ENCODE assay signal across 1 cellular context in genomic region chr19:3573858-3574637, GRCh38.
TF ChIP-seq lines count a peak whose summit lies in the region.

No MANE protein-coding gene starts in this region.

TF ChIP-seq in HepG2, 621 proteins besides CTCF, POLR2A, EP300 and RAD21 (continued from another document and continues in another):
- no peak for TF ChIP-seq TMF1 (CRISPR knock-in tag; IDR thresholded peaks at IDR 0.05; ENCODE audit: low read depth)
- TF ChIP-seq, protein P1, sequence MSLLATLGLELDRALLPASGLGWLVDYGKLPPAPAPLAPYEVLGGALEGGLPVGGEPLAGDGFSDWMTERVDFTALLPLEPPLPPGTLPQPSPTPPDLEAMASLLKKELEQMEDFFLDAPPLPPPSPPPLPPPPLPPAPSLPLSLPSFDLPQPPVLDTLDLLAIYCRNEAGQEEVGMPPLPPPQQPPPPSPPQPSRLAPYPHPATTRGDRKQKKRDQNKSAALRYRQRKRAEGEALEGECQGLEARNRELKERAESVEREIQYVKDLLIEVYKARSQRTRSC (CRISPR knock-in tag; IDR thresholded peaks at IDR 0.05; ENCODE audit: low read depth), result no peak
- no peak for TF ChIP-seq ZNF605 (CRISPR knock-in tag; IDR thresholded peaks at IDR 0.05)
- no peak for TF ChIP-seq SP140L (CRISPR knock-in tag; IDR thresholded peaks at IDR 0.05; ENCODE audit: borderline replicate concordance)
- TF ChIP-seq, protein P2, sequence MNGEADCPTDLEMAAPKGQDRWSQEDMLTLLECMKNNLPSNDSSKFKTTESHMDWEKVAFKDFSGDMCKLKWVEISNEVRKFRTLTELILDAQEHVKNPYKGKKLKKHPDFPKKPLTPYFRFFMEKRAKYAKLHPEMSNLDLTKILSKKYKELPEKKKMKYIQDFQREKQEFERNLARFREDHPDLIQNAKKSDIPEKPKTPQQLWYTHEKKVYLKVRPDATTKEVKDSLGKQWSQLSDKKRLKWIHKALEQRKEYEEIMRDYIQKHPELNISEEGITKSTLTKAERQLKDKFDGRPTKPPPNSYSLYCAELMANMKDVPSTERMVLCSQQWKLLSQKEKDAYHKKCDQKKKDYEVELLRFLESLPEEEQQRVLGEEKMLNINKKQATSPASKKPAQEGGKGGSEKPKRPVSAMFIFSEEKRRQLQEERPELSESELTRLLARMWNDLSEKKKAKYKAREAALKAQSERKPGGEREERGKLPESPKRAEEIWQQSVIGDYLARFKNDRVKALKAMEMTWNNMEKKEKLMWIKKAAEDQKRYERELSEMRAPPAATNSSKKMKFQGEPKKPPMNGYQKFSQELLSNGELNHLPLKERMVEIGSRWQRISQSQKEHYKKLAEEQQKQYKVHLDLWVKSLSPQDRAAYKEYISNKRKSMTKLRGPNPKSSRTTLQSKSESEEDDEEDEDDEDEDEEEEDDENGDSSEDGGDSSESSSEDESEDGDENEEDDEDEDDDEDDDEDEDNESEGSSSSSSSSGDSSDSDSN (CRISPR knock-in tag; IDR thresholded peaks at IDR 0.05), result no peak
- no peak for TF ChIP-seq ZNF382 (CRISPR knock-in tag; IDR thresholded peaks at IDR 0.05; ENCODE audit: borderline replicate concordance)
- TF ChIP-seq ZNF552 (CRISPR knock-in tag; IDR thresholded peaks at IDR 0.05; ENCODE audit: borderline replicate concordance), result no peak
- TF ChIP-seq ZNF230 (CRISPR knock-in tag; IDR thresholded peaks at IDR 0.05), result no peak
- no peak for TF ChIP-seq TSC22D2 (CRISPR knock-in tag; IDR thresholded peaks at IDR 0.05; ENCODE audit: borderline replicate concordance)
- no peak for TF ChIP-seq CSRNP1 (CRISPR knock-in tag; IDR thresholded peaks at IDR 0.05)
- no peak for TF ChIP-seq HBP1 (CRISPR knock-in tag; IDR thresholded peaks at IDR 0.05; ENCODE audit: low read depth)
- peak; percentile 82 for TF ChIP-seq SP1 (IDR thresholded peaks at IDR 0.05)
- TF ChIP-seq SP1 (CRISPR knock-in tag; IDR thresholded peaks at IDR 0.05), result peak; percentile 94
- no peak for TF ChIP-seq ZNF614 (CRISPR knock-in tag; IDR thresholded peaks at IDR 0.05; ENCODE audit: borderline replicate concordance)
- TF ChIP-seq ZNF550 (CRISPR knock-in tag; IDR thresholded peaks at IDR 0.05; ENCODE audit: borderline replicate concordance), result no peak
- TF ChIP-seq ZFP37 (CRISPR knock-in tag; IDR thresholded peaks at IDR 0.05; ENCODE audit: borderline replicate concordance), result no peak
- TF ChIP-seq, protein P3, sequence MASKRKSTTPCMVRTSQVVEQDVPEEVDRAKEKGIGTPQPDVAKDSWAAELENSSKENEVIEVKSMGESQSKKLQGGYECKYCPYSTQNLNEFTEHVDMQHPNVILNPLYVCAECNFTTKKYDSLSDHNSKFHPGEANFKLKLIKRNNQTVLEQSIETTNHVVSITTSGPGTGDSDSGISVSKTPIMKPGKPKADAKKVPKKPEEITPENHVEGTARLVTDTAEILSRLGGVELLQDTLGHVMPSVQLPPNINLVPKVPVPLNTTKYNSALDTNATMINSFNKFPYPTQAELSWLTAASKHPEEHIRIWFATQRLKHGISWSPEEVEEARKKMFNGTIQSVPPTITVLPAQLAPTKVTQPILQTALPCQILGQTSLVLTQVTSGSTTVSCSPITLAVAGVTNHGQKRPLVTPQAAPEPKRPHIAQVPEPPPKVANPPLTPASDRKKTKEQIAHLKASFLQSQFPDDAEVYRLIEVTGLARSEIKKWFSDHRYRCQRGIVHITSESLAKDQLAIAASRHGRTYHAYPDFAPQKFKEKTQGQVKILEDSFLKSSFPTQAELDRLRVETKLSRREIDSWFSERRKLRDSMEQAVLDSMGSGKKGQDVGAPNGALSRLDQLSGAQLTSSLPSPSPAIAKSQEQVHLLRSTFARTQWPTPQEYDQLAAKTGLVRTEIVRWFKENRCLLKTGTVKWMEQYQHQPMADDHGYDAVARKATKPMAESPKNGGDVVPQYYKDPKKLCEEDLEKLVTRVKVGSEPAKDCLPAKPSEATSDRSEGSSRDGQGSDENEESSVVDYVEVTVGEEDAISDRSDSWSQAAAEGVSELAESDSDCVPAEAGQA (IDR thresholded peaks at IDR 0.05; ENCODE audit: low read depth), result no peak
- TF ChIP-seq, protein P3 (CRISPR knock-in tag; IDR thresholded peaks at IDR 0.05; ENCODE audit: borderline replicate concordance), result no peak
- no peak for TF ChIP-seq EED (CRISPR knock-in tag; IDR thresholded peaks at IDR 0.05)
- TF ChIP-seq MAZ (IDR thresholded peaks at IDR 0.05; ENCODE audit: borderline replicate concordance, low read depth, low read length), result no peak
- TF ChIP-seq MAZ (CRISPR knock-in tag; IDR thresholded peaks at IDR 0.05; ENCODE audit: low read depth), result no peak
- TF ChIP-seq ZNF121 (CRISPR knock-in tag; IDR thresholded peaks at IDR 0.05), result no peak
- TF ChIP-seq EEA1 (CRISPR knock-in tag; IDR thresholded peaks at IDR 0.05; ENCODE audit: borderline replicate concordance), result no peak
- TF ChIP-seq, protein P4, sequence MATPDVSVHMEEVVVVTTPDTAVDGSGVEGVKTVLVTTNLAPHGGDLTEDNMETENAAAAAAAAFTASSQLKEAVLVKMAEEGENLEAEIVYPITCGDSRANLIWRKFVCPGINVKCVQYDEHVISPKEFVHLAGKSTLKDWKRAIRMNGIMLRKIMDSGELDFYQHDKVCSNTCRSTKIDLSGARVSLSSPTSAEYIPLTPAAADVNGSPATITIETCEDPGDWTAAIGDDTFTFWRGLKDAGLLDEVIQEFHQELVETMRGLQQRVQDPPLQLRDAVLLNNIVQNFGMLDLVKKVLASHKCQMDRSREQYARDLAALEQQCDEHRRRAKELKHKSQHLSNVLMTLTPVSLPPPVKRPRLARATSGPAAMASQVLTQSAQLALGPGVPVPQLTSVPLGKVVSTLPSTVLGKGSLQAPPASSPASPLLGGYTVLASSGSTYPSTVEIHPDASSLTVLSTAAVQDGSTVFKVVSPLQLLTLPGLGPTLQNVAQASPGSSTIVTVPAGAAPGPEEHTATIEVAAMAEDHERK (CRISPR knock-in tag; IDR thresholded peaks at IDR 0.05; ENCODE audit: low read depth), result no peak
- TF ChIP-seq, protein P5, sequence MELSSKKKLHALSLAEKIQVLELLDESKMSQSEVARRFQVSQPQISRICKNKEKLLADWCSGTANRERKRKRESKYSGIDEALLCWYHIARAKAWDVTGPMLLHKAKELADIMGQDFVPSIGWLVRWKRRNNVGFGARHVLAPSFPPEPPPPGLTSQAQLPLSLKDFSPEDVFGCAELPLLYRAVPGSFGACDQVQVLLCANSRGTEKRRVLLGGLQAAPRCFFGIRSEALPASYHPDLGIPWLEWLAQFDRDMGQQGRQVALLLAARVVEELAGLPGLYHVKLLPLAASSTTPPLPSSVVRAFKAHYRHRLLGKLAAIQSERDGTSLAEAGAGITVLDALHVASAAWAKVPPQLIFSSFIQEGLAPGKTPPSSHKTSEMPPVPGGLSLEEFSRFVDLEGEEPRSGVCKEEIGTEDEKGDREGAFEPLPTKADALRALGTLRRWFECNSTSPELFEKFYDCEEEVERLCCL (CRISPR knock-in tag; IDR thresholded peaks at IDR 0.05; ENCODE audit: borderline replicate concordance), result no peak
- no peak for TF ChIP-seq PRDM4 (CRISPR knock-in tag; IDR thresholded peaks at IDR 0.05; ENCODE audit: borderline replicate concordance)
- TF ChIP-seq TARDBP (CRISPR knock-in tag; IDR thresholded peaks at IDR 0.05), result no peak
- no peak for TF ChIP-seq ZSCAN31 (CRISPR knock-in tag; IDR thresholded peaks at IDR 0.05; ENCODE audit: low read depth)
- TF ChIP-seq ZFY (CRISPR knock-in tag; IDR thresholded peaks at IDR 0.05), result 0 out of 2 replicates have a peak, but pooled peaks have one; percentile 20
- TF ChIP-seq, protein P6, sequence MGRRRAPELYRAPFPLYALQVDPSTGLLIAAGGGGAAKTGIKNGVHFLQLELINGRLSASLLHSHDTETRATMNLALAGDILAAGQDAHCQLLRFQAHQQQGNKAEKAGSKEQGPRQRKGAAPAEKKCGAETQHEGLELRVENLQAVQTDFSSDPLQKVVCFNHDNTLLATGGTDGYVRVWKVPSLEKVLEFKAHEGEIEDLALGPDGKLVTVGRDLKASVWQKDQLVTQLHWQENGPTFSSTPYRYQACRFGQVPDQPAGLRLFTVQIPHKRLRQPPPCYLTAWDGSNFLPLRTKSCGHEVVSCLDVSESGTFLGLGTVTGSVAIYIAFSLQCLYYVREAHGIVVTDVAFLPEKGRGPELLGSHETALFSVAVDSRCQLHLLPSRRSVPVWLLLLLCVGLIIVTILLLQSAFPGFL (CRISPR knock-in tag; IDR thresholded peaks at IDR 0.05), result no peak
- no peak for TF ChIP-seq ATF7-NPFF (CRISPR knock-in tag; IDR thresholded peaks at IDR 0.05; ENCODE audit: low read depth)
- no peak for TF ChIP-seq FOXJ3 (CRISPR knock-in tag; IDR thresholded peaks at IDR 0.05; ENCODE audit: borderline replicate concordance)
- TF ChIP-seq TEF (CRISPR knock-in tag; IDR thresholded peaks at IDR 0.05), result no peak
- TF ChIP-seq PRPF4 (IDR thresholded peaks at IDR 0.05; ENCODE audit: low read depth, low read length, poor library complexity, severe bottlenecking), result no peak
- TF ChIP-seq ONECUT2 (CRISPR knock-in tag; IDR thresholded peaks at IDR 0.05), result no peak
- no peak for TF ChIP-seq ZNF772 (CRISPR knock-in tag; IDR thresholded peaks at IDR 0.05)
- TF ChIP-seq NFRKB (IDR thresholded peaks at IDR 0.05), result no peak
- no peak for TF ChIP-seq DZIP1 (CRISPR knock-in tag; IDR thresholded peaks at IDR 0.05)
